8 cellular contexts compared by ENCODE assay signal in the genomic region with DNA sequence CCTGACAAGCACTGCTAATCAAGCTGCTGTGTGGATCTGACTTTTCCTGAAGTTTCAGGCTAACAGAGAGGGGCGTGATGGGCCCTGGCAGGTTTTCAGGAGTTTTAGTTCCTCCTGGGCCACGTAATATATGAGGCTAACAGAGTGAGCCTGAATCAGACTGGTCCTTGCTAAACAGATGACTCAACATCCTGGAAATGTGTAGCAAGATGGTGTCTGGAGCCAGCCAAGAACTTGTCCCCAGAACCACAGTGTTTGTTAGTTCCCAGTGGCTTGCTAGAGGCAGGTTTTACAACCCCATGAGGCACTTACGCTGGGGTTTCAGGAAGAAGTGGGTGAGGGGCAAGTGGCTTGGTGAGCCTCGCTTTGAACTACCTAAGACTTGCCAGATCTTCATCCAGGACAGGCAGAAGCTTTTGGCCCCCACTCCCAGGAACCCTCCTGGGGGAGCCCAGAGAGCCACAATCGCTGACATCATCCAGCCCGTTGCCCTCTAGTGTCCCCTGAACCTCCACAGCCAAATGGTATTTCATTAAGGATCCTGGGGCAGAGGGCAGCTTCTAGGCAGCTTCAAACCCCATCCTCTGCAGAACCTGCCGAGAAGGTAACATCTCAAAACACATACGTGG. TPM values are rescaled to one million over a fixed set of nuclear protein-coding genes. Genes with fewer than 3 reads are reported as not detected.
DNase-seq lines count a peak whose midpoint lies in the region; ATAC-seq, FAIRE-seq and TF ChIP-seq lines count a peak whose summit lies in the region.

No MANE protein-coding gene starts in this region.

- DNase-seq in AML-193 (lab: John Stamatoyannopoulos, UW) (peak; percentile 99 to 100), HT1080 (ENCODE audit: low read depth) (peak; percentile 98), left ventricle myocardium inferior (peak; percentile 61), gastrocnemius medialis (peak; percentile 55 to 71), COLO668 (lab: John Stamatoyannopoulos, UW; ENCODE audit: unreplicated experiment) (no peak), frontal cortex (ENCODE audit: low spot score in 2 of 2) (no peak), DMS114 treated with DMSO at 0.1 percent for 48 hours (lab: John Stamatoyannopoulos, UW; ENCODE audit: unreplicated experiment) (no peak)
- DNase-seq in activated T-cell treated with anti-CD3 and anti-CD28 coated beads, Interleukin-2, amount 50 U/mL, for 48 hours: peak; percentile 43 to 54

- in situ Hi-C loops in gastrocnemius medialis (cut with MboI; ENCODE audit: low sequenced_read_pairs in 4 of 4): loop anchor here in 1 of 4 donors (10.0 kb wide), 1 partner anchor 265 kb away; no protein-coding TSS in a partner anchor

- H3K36me3 ChIP-seq in left ventricle myocardium inferior (no peaks in the 10 kb centered on the region), gastrocnemius medialis (no peaks in the 10 kb centered on the region)

- no peak for TF ChIP-seq POLR2A in gastrocnemius medialis (IDR thresholded peaks at IDR 0.05)

- H3K27me3 ChIP-seq in left ventricle myocardium inferior (ENCODE audit: low read depth): peaks cover 21% of the 10 kb centered on the region
- no peaks in the 10 kb centered on the region for H3K27me3 ChIP-seq in gastrocnemius medialis

- no peak for FAIRE-seq in frontal cortex (lab: Jason Lieb, UNC)

- H3K4me1 ChIP-seq in left ventricle myocardium inferior (peaks cover 13% of the 10 kb centered on the region), gastrocnemius medialis (no peaks in the 10 kb centered on the region)

- no peaks in the 10 kb centered on the region for H3K9me3 ChIP-seq in left ventricle myocardium inferior (replicated peaks)
- no peaks in the 10 kb centered on the region for H3K9me3 ChIP-seq in gastrocnemius medialis

- peak overlapping the region; percentile 71 for H3K27ac ChIP-seq in left ventricle myocardium inferior (replicated peaks)
- peak overlapping the region; percentile 33 to 70 (median 59) for H3K27ac ChIP-seq in gastrocnemius medialis

- H3K4me3 ChIP-seq in left ventricle myocardium inferior: peak overlapping the region; percentile 17
- H3K4me3 ChIP-seq in gastrocnemius medialis: no peak overlapping the region

- TF ChIP-seq CTCF in left ventricle myocardium inferior (IDR thresholded peaks at IDR 0.05; ENCODE audit: borderline replicate concordance) (no peak), gastrocnemius medialis (IDR thresholded peaks at IDR 0.05 in 4 of 5, conservative IDR thresholded peaks at IDR 0.05 in 1 of 5) (no peak)

- intact Hi-C loops in left ventricle myocardium inferior (cut with micrococcal nuclease): no loop called here
- intact Hi-C loops in gastrocnemius medialis (cut with DNase I; ENCODE audit: low total_unique reads): loop anchor here (10.0 kb wide), 1 partner anchor 195 kb away; a partner anchor contains a TSS

- peak; percentile 97 to 98 for ATAC-seq in gastrocnemius medialis

RNA-seq across cellular contexts. Expression of a gene that starts 15.9 kb away (rescaled TPM):
- 1.7 and 2.5 TPM in 2 replicates for total RNA-seq in HT1080 (2014; rRNA removed; shearing (Covaris generic))
- polyA plus RNA-seq in HT1080 (2015; cell fraction: cytosol; rRNA removed): 2.2 and 2.7 TPM in 2 replicates
- polyA plus RNA-seq in HT1080 (2015; cell fraction: nucleus; rRNA removed): 0.60 and 0.88 TPM in 2 replicates
- total RNA-seq in left ventricle myocardium inferior: not detected
- total RNA-seq in gastrocnemius medialis: not detected
- total RNA-seq in frontal cortex: not detected

RNA-seq across cellular contexts. Expression of a gene that starts 55.7 kb away (rescaled TPM):
- total RNA-seq in HT1080 (2014; rRNA removed; shearing (Covaris generic)): 50.5 and 53.4 TPM in 2 replicates
- polyA plus RNA-seq in HT1080 (2015; cell fraction: cytosol; rRNA removed): 26.0 and 26.2 TPM in 2 replicates
- 76.7 and 84.5 TPM in 2 replicates for polyA plus RNA-seq in HT1080 (2015; cell fraction: nucleus; rRNA removed)
- 12.6 TPM for total RNA-seq in left ventricle myocardium inferior
- total RNA-seq in gastrocnemius medialis: 10 to 100 TPM in 2 of 4 donors, 1 to 10 TPM in 2; 7.9 to 12.6 (median 9.8) TPM
- total RNA-seq in frontal cortex: 9.0 TPM

Comparison
In these comparisons a context has a peak if more than half of its experiments do, and no peak if none do; other contexts are left out.
1. DNase-seq: peak in AML-193 (2 of 2), HT1080 (single experiment), activated T-cell treated with anti-CD3 and anti-CD28 coated beads, Interleukin-2, amount 50 U/mL, for 48 hours (2 of 2), left ventricle myocardium inferior (single experiment) and gastrocnemius medialis (2 of 2); none in COLO668 (single experiment), frontal cortex (0 of 2) and DMS114 treated with DMSO at 0.1 percent for 48 hours (single experiment).